31 cellular contexts compared by ENCODE assay signal in genomic region chr9:2616726-2617377, GRCh38. TPM values are rescaled to one million over a fixed set of nuclear protein-coding genes. Genes with fewer than 3 reads are reported as not detected.
DNase-seq lines count a peak whose midpoint lies in the region; ATAC-seq and TF ChIP-seq lines count a peak whose summit lies in the region.
"Had no signal": no experiment of that assay in that cellular context is flagged by ENCODE, and none has a peak within 500 bp of the region (broad histone marks: within the 10 kb centered on the region; RNA-seq: fewer than 3 reads in every experiment).

No MANE protein-coding gene starts in this region.

- no peaks in the 10 kb centered on the region for H3K36me3 ChIP-seq in OCI-LY3 (replicated peaks; ENCODE audit: low read depth, low read length)
- H3K36me3 ChIP-seq: lower lobe of right lung, pancreas, right atrium auricular region, SJSA1, uterus had no signal

- peak overlapping the region; percentile 59 for H3K27ac ChIP-seq in OCI-LY3 (ENCODE audit: low read length)
- H3K27ac ChIP-seq: body of pancreas, lower lobe of right lung, pancreas, right atrium auricular region, SJSA1, testis, uterus had no signal

- H3K9me3 ChIP-seq in OCI-LY3 (ENCODE audit: insufficient read depth, low read length), result no peaks in the 10 kb centered on the region
- H3K9me3 ChIP-seq: body of pancreas, lower lobe of right lung, mucosa of descending colon, pancreas, right atrium auricular region, SJSA1, testis, uterus had no signal

- DNase-seq in GM13977 (ENCODE audit: low spot score), result peak; percentile 41
- DNase-seq in G401 (ENCODE audit: low spot score), result no peak
- DNase-seq in activated gamma-delta T cell treated with Interleukin-2 at 50 U/mL for 16 hours, result no peak
- no peak for DNase-seq in lower leg skin (ENCODE audit: low spot score in 2 of 2)
- no peak for DNase-seq in head of caudate nucleus
- DNase-seq: activated CD4-positive, CD25-positive, alpha-beta regulatory T cell treated with anti-CD3 and anti-CD28 coated beads, Interleukin-2, amount 50 U/mL, for 72 hours; activated CD8-positive, alpha-beta T cell treated with anti-CD3 and anti-CD28 coated beads, Interleukin-2, amount 10 ng/mL, durations not matched to agents 7 days and 5 days; body of pancreas; CD8-positive, alpha-beta memory T cell; cerebellar nuclear complex; DMS53; dorsolateral prefrontal cortex; GDM1; KG1; kidney; lower lobe of right lung; mucosa of descending colon; NCI-H1694; NCI-H2171 treated with DMSO at 0.1 percent for 48 hours; NCI-H524 treated with DMSO at 0.1 percent for 48 hours; pancreas; stimulated activated naive CD4-positive, alpha-beta T cell treated with Interleukin-2 at 50 U/mL for 16 hours; T-helper 1 cell; testis; uterus had no signal

- H3K9ac ChIP-seq in OCI-LY3 (ENCODE audit: low read length), result no peak overlapping the region

- ATAC-seq in GM21576 (IDR thresholded peaks at IDR 0.05; ENCODE audit: unreplicated experiment) (peak; percentile 33), HG02870 (IDR thresholded peaks at IDR 0.05; ENCODE audit: unreplicated experiment) (peak; percentile 63)
- ATAC-seq: activated CD8-positive, alpha-beta T cell treated with anti-CD3 and anti-CD28 coated beads, Interleukin-2, amount 10 ng/mL, durations not matched to agents 7 days and 5 days; body of pancreas; lower lobe of right lung; mucosa of descending colon; pancreas had no signal

- 91 to 95% methylated on average over 3 of the region's 3 CpGs for WGBS in lower leg skin, 2 donors

- peak overlapping the region; percentile 61 for H3K4me2 ChIP-seq in OCI-LY3 (ENCODE audit: low read length)

- H2AFZ ChIP-seq in OCI-LY3 (ENCODE audit: low read depth, low read length), result no peak overlapping the region

- TF ChIP-seq POLR2A in lower leg skin (IDR thresholded peaks at IDR 0.05), result no peak

- intact Hi-C loops in lower leg skin (cut with DNase I; ENCODE audit: low total_unique reads), result no loop called here
- intact Hi-C loops in head of caudate nucleus (cut with DNase I), result no loop called here

- H3K4me3 ChIP-seq in OCI-LY3 (ENCODE audit: low read length), result peak overlapping the region; percentile 24; the same call in 1 of the 2 replicates
- H3K4me3 ChIP-seq in lower leg skin (ENCODE audit: low read depth, poor library complexity, severe bottlenecking), result no peak overlapping the region
- H3K4me3 ChIP-seq: body of pancreas, dorsolateral prefrontal cortex, lower lobe of right lung, mucosa of descending colon, pancreas, right atrium auricular region, SJSA1, testis, uterus had no signal

- H4K20me1 ChIP-seq in OCI-LY3 (ENCODE audit: insufficient read depth, low read length), result no peaks in the 10 kb centered on the region

- TF ChIP-seq CTCF in GM13977 (IDR thresholded peaks at IDR 0.05; ENCODE audit: extremely low read depth, insufficient read depth, missing control alignments) (no peak), OCI-LY3 (IDR thresholded peaks at IDR 0.05; ENCODE audit: low read depth, low read length) (no peak), lower leg skin (IDR thresholded peaks at IDR 0.05) (no peak)

- no peaks in the 10 kb centered on the region for H3K79me2 ChIP-seq in OCI-LY3 (ENCODE audit: low read length)

- in situ Hi-C loops in GM13977 (cut with MboI; ENCODE audit: low pct_unique_long_range_greater_than_20kb, low sequenced_read_pairs, unreplicated experiment) (no loop called here), G401 (cut with HindIII; ENCODE audit: low sequenced_read_pairs) (no loop called here)

- H3K4me1 ChIP-seq in OCI-LY3 (ENCODE audit: low read length), result peaks cover 24% of the 10 kb centered on the region
- H3K4me1 ChIP-seq: testis had no signal

- H3K27me3 ChIP-seq in OCI-LY3 (ENCODE audit: low read depth, low read length), result peaks cover 13% of the 10 kb centered on the region
- H3K27me3 ChIP-seq: body of pancreas, dorsolateral prefrontal cortex, pancreas, right atrium auricular region, SJSA1, testis, uterus had no signal

RNA-seq across cellular contexts. Expression of gene VLDLR, which starts 4.7 kb away (rescaled TPM):
- total RNA-seq in G401 (2014; rRNA removed; shearing (Covaris generic)), result not detected in 2 replicates
- 1 to 10 TPM; 1.6 to 9.6 (median 3.2) TPM for total RNA-seq in lower leg skin
- total RNA-seq: B cell had no signal
